ENCODE assay signal across 8 cellular contexts in genomic region chr6:98847767-98848538, GRCh38. TPM values are rescaled to one million over a fixed set of nuclear protein-coding genes. Genes with fewer than 3 reads are reported as not detected.
DNase-seq lines count a peak whose midpoint lies in the region; ATAC-seq and TF ChIP-seq lines count a peak whose summit lies in the region.

No MANE protein-coding gene starts in this region.

- H3K4me1 ChIP-seq in stomach = peaks cover 25 to 47% (median 41%) of the 10 kb centered on the region in 4 donors

- no peak for ATAC-seq in activated CD4-positive, alpha-beta T cell treated with anti-CD3 and anti-CD28 coated beads for 36 hours
- peak; percentile 53 for ATAC-seq in HG03565 (IDR thresholded peaks at IDR 0.05; ENCODE audit: unreplicated experiment)

- H3K9me3 Mint-ChIP-seq in activated CD4-positive, alpha-beta T cell treated with anti-CD3 and anti-CD28 coated beads for 36 hours (ENCODE audit: low read depth) = no peaks in the 10 kb centered on the region

- peaks cover 21 to 65% (median 61%) of the 10 kb centered on the region in 3 donors for H3K27me3 ChIP-seq in stomach

- 2 to 8% (median 6%) methylated on average over 13 to 52 of the region's 52 CpGs for WGBS in stomach, 5 donors

- H3K4me3 ChIP-seq in iPS-18c (ENCODE audit: insufficient read depth, low read depth, low read length) = peak overlapping the region; percentile 15; the same call in 1 of the 2 replicates
- H3K4me3 ChIP-seq in stomach = peak overlapping the region; percentile 21 to 38 (median 24)

- H3K27ac ChIP-seq in stomach = no peak overlapping the region

- no peak overlapping the region for H3K4me3 Mint-ChIP-seq in activated CD4-positive, alpha-beta T cell treated with anti-CD3 and anti-CD28 coated beads for 36 hours

- no peaks in the 10 kb centered on the region for H3K36me3 ChIP-seq in stomach

- DNase-seq in activated CD4-positive, alpha-beta T cell treated with anti-CD3 and anti-CD28 coated beads for 36 hours = peak; percentile 11
- no peak for DNase-seq in activated CD4-positive, alpha-beta T cell treated with anti-CD3 and anti-CD28 coated beads for 4 hours
- DNase-seq in stomach (no peak), HuH-7 (ENCODE audit: low spot score) (no peak), NCI-H2081 treated with DMSO at 0.1 percent for 48 hours (lab: John Stamatoyannopoulos, UW) (no peak), NCI-H1436 treated with DMSO at 0.1 percent for 48 hours (lab: John Stamatoyannopoulos, UW) (no peak)

- POLR2A ChIA-PET in activated CD4-positive, alpha-beta T cell treated with anti-CD3 and anti-CD28 coated beads for 36 hours (lab: Charles Lee) = interaction anchor here (0.6 kb wide), 1 partner anchor 16 kb away, joined by 3 read pairs; no protein-coding TSS in a partner anchor

- intact Hi-C loops in activated CD4-positive, alpha-beta T cell treated with anti-CD3 and anti-CD28 coated beads for 36 hours (cut with DNase I, micrococcal nuclease) = loop anchor here (5.0 to 10.0 kb wide), 4 partner anchors 81 to 1653 kb away; no protein-coding TSS in a partner anchor
- intact Hi-C loops in stomach (cut with DNase I; ENCODE audit: low total_unique reads) = loop anchor here (10.0 kb wide), 1 partner anchor 1353 kb away; no protein-coding TSS in a partner anchor

- CTCF ChIA-PET in activated CD4-positive, alpha-beta T cell treated with anti-CD3 and anti-CD28 coated beads for 36 hours (lab: Charles Lee) = interaction anchor here (0.5 to 0.8 kb wide), 3 partner anchors 10 to 1942 kb away, joined by 3 read pairs; no protein-coding TSS in a partner anchor

- H3K9me3 ChIP-seq in iPS-18c (ENCODE audit: control insufficient read depth, insufficient read depth, low read length) (no peaks in the 10 kb centered on the region), stomach (no peaks in the 10 kb centered on the region)

- H3K36me3 Mint-ChIP-seq in activated CD4-positive, alpha-beta T cell treated with anti-CD3 and anti-CD28 coated beads for 36 hours (ENCODE audit: low read depth) = peaks cover 3% of the 10 kb centered on the region

- H3K27me3 Mint-ChIP-seq in activated CD4-positive, alpha-beta T cell treated with anti-CD3 and anti-CD28 coated beads for 36 hours = peaks cover 58% of the 10 kb centered on the region

- H3K4me1 Mint-ChIP-seq in activated CD4-positive, alpha-beta T cell treated with anti-CD3 and anti-CD28 coated beads for 36 hours = peaks cover 18% of the 10 kb centered on the region

- TF ChIP-seq EP300 in stomach (IDR thresholded peaks at IDR 0.05) = peak; percentile 25

- no peak for TF ChIP-seq POLR2A in stomach (IDR thresholded peaks at IDR 0.05)

- H3K27ac Mint-ChIP-seq in activated CD4-positive, alpha-beta T cell treated with anti-CD3 and anti-CD28 coated beads for 36 hours = no peak overlapping the region

- TF ChIP-seq CTCF in stomach (IDR thresholded peaks at IDR 0.05) = no peak

RNA-seq across cellular contexts. Expression of gene POU3F2, which starts 13.6 kb away (rescaled TPM):
- not detected for total RNA-seq in activated CD4-positive, alpha-beta T cell treated with anti-CD3 and anti-CD28 coated beads for 36 hours
- under 1 TPM in 1 of 5 donors, not detected in 4; under 0.01 TPM for total RNA-seq in stomach
- polyA plus RNA-seq in stomach = not detected
